Comparison of ENCODE assay signal across 12 cellular contexts in genomic region chr11:2549491-2549875, GRCh38.
"Had no signal": no experiment of that assay in that cellular context is flagged by ENCODE, and none has a peak within 500 bp of the region (broad histone marks: within the 10 kb centered on the region; RNA-seq: fewer than 3 reads in every experiment).

No MANE protein-coding gene starts in this region.

- H3K36me3 Mint-ChIP-seq: WTC11 had no signal

- DNase-seq: activated CD4-positive, alpha-beta memory T cell treated with anti-CD3 and anti-CD28 coated beads, Interleukin-2, amount 10 ng/mL, durations not matched to agents 7 days and 5 days; activated CD4-positive, alpha-beta T cell treated with anti-CD3 and anti-CD28 coated beads for 4 hours; activated gamma-delta T cell treated with Interleukin-2 at 50 U/mL for 16 hours; activated T-cell treated with anti-CD3 and anti-CD28 coated beads, Interleukin-2, amount 50 U/mL, for 4 hours; mesenchymal stem cell; SJCRH30; small intestine; T-helper 2 cell had no signal

- H3K27ac Mint-ChIP-seq: activated CD4-positive, alpha-beta memory T cell treated with anti-CD3 and anti-CD28 coated beads, Interleukin-2, amount 10 ng/mL, durations not matched to agents 7 days and 5 days; WTC11 had no signal

- H3K9me3 Mint-ChIP-seq: activated CD4-positive, alpha-beta memory T cell treated with anti-CD3 and anti-CD28 coated beads, Interleukin-2, amount 10 ng/mL, durations not matched to agents 7 days and 5 days; activated T-cell treated with anti-CD3 and anti-CD28 coated beads, Interleukin-2, amount 50 U/mL, for 4 hours; WTC11 had no signal

- H3K4me1 Mint-ChIP-seq: WTC11 had no signal

- H3K27me3 Mint-ChIP-seq: activated CD4-positive, alpha-beta memory T cell treated with anti-CD3 and anti-CD28 coated beads, Interleukin-2, amount 10 ng/mL, durations not matched to agents 7 days and 5 days had no signal

- H3K4me3 Mint-ChIP-seq: activated CD4-positive, alpha-beta memory T cell treated with anti-CD3 and anti-CD28 coated beads, Interleukin-2, amount 10 ng/mL, durations not matched to agents 7 days and 5 days; activated T-cell treated with anti-CD3 and anti-CD28 coated beads, Interleukin-2, amount 50 U/mL, for 4 hours; neural crest cell; WTC11 had no signal

- ATAC-seq: activated T-cell treated with anti-CD3 and anti-CD28 coated beads, Interleukin-2, amount 50 U/mL, for 4 hours; WTC11 had no signal

- H3K27ac ChIP-seq: ovary, SJCRH30, thoracic aorta had no signal

- H3K4me3 ChIP-seq: ovary, SJCRH30, thoracic aorta had no signal

- H3K27me3 ChIP-seq: ovary, SJCRH30 had no signal

- H3K9me3 ChIP-seq: ovary, thoracic aorta had no signal

- H3K36me3 ChIP-seq: ovary, SJCRH30, thoracic aorta had no signal
